Comparison of ENCODE assay signal across 21 cellular contexts in the genomic region with DNA sequence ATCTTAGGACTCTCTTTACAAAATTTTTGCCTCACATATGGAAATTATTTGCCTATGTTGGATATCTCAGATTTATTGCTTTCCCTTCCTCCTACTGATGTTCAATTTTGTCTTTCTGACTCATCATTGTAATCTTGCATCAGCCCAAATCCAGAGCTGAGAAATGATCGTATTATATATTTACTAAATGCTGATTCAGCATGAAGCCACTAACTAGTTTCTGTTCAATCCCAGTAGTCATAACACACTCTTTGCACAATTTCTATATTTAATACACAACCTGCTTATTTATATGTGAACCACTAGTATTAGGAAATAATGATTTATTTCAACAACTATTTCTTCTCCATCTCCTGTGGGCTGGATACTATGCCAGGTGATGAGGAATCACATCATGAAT.
"Had no signal": no experiment of that assay in that cellular context is flagged by ENCODE, and none has a peak within 500 bp of the region (broad histone marks: within the 10 kb centered on the region; RNA-seq: fewer than 3 reads in every experiment).

No MANE protein-coding gene starts in this region.

- H3K27ac ChIP-seq: RWPE1 had no signal

- DNase-seq: Karpas-422, KG1, MM.1S, NCI-H1092 treated with DMSO at 0.1 percent for 48 hours, NCI-H1436, NCI-H187, NCI-H2029, NCI-H2081 treated with DMSO at 0.1 percent for 48 hours, NCI-H2171, NCI-H226, NCI-H446, NCI-H510A, NCI-H524 treated with DMSO at 0.1 percent for 48 hours, NCI-H69, NCI-H774, PC-3, SHP77, T-helper 1 cell had no signal

- ATAC-seq: Panc1, PC-3, SK-N-SH treated with all-trans-retinoic acid at 6 μM for 48 hours had no signal
